26 cellular contexts compared by ENCODE assay signal in the genomic region with DNA sequence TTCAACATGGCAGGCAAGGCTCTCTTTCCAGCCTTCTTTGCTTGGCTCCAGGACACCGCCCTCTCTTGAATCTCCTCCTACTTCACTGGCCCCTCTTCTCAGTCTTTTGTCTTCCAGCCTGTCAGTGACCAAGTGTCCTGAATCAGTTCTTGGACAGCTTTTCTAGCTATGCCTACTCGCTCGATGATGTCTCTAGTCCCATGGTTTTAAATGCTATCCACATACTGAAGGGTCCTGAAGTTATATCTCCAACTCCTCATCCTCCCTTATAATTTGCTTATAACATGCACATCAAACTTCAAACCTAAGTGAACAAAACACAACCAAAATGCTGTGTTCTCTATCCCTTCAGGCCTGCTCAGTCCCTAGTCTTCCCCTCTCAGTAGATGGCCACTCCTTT.
"Had no signal": no experiment of that assay in that cellular context is flagged by ENCODE, and none has a peak within 500 bp of the region (broad histone marks: within the 10 kb centered on the region; RNA-seq: fewer than 3 reads in every experiment).

No MANE protein-coding gene starts in this region.

- DNase-seq: islet precursor cell; left ventricle myocardium inferior; mesendoderm; midbrain; mucosa of descending colon; naive thymus-derived CD4-positive, alpha-beta T cell; pancreas; retina; right cardiac atrium; stimulated activated CD4-positive, alpha-beta T cell treated with anti-CD3 and anti-CD28 coated beads, Interleukin-12 subunit alpha, Interleukin-12 subunit beta, amount 100 ng/mL, for 4 hours; stimulated activated CD4-positive, alpha-beta T cell treated with anti-CD3 and anti-CD28 coated beads, Interleukin-15, amount 100 ng/mL, for 24 hours; stimulated activated CD4-positive, alpha-beta T cell treated with anti-CD3 and anti-CD28 coated beads, Interleukin-2, amount 100 ng/mL, for 24 hours; stimulated activated CD4-positive, alpha-beta T cell treated with anti-CD3 and anti-CD28 coated beads, Interleukin-4, amount 100 ng/mL, for 1 hour; stimulated activated naive B cell treated with anti-CD40 and anti-IgM and Interleukin-4, amounts not matched to agents 10 μg/mL and 1 μg/mL and 100 μg/mL, for 72 hours; stimulated activated naive CD8-positive, alpha-beta T cell treated with anti-CD3 and anti-CD28 coated beads, Interleukin-15, Interleukin-2, amounts not matched to agents 100 U/mL and 50 U/mL, for 24 hours; stomach; testis; thyroid gland; transverse colon; upper lobe of left lung had no signal

- H3K36me3 ChIP-seq: left ventricle myocardium inferior, pancreas, prostate gland, stomach, thyroid gland, transverse colon, upper lobe of left lung, vagina had no signal

- FAIRE-seq: pancreas had no signal

- H3K36me3 Mint-ChIP-seq: natural killer cell treated with Interleukin-12 subunit alpha and Interleukin-12 subunit beta and Interleukin-15 and Interleukin-18, amount 100 ng/mL, for 72 hours had no signal

- H3K9me3 ChIP-seq: left ventricle myocardium inferior, mucosa of descending colon, pancreas, prostate gland, stomach, testis, thyroid gland, transverse colon, upper lobe of left lung, vagina had no signal

- H3K27ac ChIP-seq: left ventricle myocardium inferior, pancreas, prostate gland, skin epidermis, stomach, testis, thyroid gland, transverse colon, upper lobe of left lung, vagina had no signal

- H3K4me1 ChIP-seq: prostate gland, testis had no signal

- H3K4me3 Mint-ChIP-seq: naive thymus-derived CD4-positive, alpha-beta T cell; natural killer cell treated with Interleukin-12 subunit alpha and Interleukin-12 subunit beta and Interleukin-15 and Interleukin-18, amount 100 ng/mL, for 72 hours; stimulated activated naive B cell treated with anti-CD40 and anti-IgM and Interleukin-4, amounts not matched to agents 10 μg/mL and 1 μg/mL and 100 μg/mL, for 72 hours had no signal

- H3K27me3 Mint-ChIP-seq: natural killer cell treated with Interleukin-12 subunit alpha and Interleukin-12 subunit beta and Interleukin-15 and Interleukin-18, amount 100 ng/mL, for 72 hours had no signal

- H3K4me3 ChIP-seq: left ventricle myocardium inferior, lung, mucosa of descending colon, pancreas, prostate gland, skin epidermis, stomach, testis, thyroid gland, transverse colon, upper lobe of left lung, vagina had no signal

- H3K9me3 Mint-ChIP-seq: natural killer cell treated with Interleukin-12 subunit alpha and Interleukin-12 subunit beta and Interleukin-15 and Interleukin-18, amount 100 ng/mL, for 72 hours; stimulated activated naive B cell treated with anti-CD40 and anti-IgM and Interleukin-4, amounts not matched to agents 10 μg/mL and 1 μg/mL and 100 μg/mL, for 72 hours had no signal

- H3K27ac Mint-ChIP-seq: natural killer cell treated with Interleukin-12 subunit alpha and Interleukin-12 subunit beta and Interleukin-15 and Interleukin-18, amount 100 ng/mL, for 72 hours; stimulated activated naive B cell treated with anti-CD40 and anti-IgM and Interleukin-4, amounts not matched to agents 10 μg/mL and 1 μg/mL and 100 μg/mL, for 72 hours had no signal

- ATAC-seq: mucosa of descending colon; naive thymus-derived CD4-positive, alpha-beta T cell; natural killer cell treated with Interleukin-12 subunit alpha and Interleukin-12 subunit beta and Interleukin-15 and Interleukin-18, amount 100 ng/mL, for 72 hours; pancreas; right cardiac atrium; sciatic nerve; stimulated activated naive B cell treated with anti-CD40 and anti-IgM and Interleukin-4, amounts not matched to agents 10 μg/mL and 1 μg/mL and 100 μg/mL, for 72 hours; stimulated activated naive CD8-positive, alpha-beta T cell treated with anti-CD3 and anti-CD28 coated beads, Interleukin-15, Interleukin-2, amounts not matched to agents 100 U/mL and 50 U/mL, for 24 hours had no signal

- H3K27me3 ChIP-seq: pancreas, testis, thyroid gland, vagina had no signal
